23 cellular contexts compared by ENCODE assay signal in the genomic region with DNA sequence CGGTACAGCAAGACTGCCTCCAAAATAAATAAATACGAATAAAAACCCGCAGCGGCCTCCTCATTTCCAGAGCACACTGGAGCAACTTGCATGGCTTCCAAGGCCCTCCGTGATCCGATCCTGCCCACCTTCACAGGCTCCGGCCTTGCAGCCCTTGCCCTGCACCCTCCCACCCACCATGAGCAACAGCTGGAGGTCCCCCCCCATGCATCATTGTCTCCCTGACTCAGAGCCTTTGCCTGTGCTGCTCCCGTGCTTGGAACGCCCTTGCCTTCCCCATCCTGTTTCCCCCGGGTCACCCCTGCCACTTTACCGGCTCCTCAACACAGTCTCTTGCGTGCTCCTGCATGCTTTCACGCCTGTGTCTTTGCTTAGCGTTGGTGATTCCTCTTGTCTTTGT.
A peak's percentile ranks its signal among the peaks of the same experiment; 100 is the strongest.
DNase-seq lines count a peak whose midpoint lies in the region; ATAC-seq, FAIRE-seq and TF ChIP-seq lines count a peak whose summit lies in the region.
"Had no signal": no experiment of that assay in that cellular context is flagged by ENCODE, and none has a peak within 500 bp of the region (broad histone marks: within the 10 kb centered on the region; RNA-seq: fewer than 3 reads in every experiment).

No MANE protein-coding gene starts in this region.

- peak overlapping the region; percentile 85 for H3K27ac Mint-ChIP-seq in astrocyte (ENCODE audit: unreplicated experiment)
- H3K27ac Mint-ChIP-seq: activated T-cell treated with anti-CD3 and anti-CD28 coated beads, Interleukin-2, amount 50 U/mL, for 24 hours; WTC11 had no signal

- peaks cover 10% of the 10 kb centered on the region for H3K27me3 Mint-ChIP-seq in astrocyte (ENCODE audit: low read depth, unreplicated experiment)

- peak; percentile 69 for DNase-seq in GM03348 (ENCODE audit: low spot score)
- peak; percentile 33 for DNase-seq in astrocyte (ENCODE audit: low read depth)
- no peak for DNase-seq in keratinocyte (ENCODE audit: low read depth, low spot score)
- DNase-seq in testis: no peak
- DNase-seq in H7: no peak
- DNase-seq: activated CD4-positive, alpha-beta T cell treated with anti-CD3 and anti-CD28 coated beads, Interleukin-2, amount 50 U/mL, for 48 hours; activated naive CD4-positive, alpha-beta T cell; activated T-cell treated with anti-CD3 and anti-CD28 coated beads, Interleukin-2, amount 50 U/mL, for 24 hours; amniotic stem cell; HCEC 1CT; hypothalamus; NCI-H2029; NCI-H446; stimulated activated CD4-positive, alpha-beta T cell treated with anti-CD3 and anti-CD28 coated beads, Interleukin-12 subunit alpha, Interleukin-12 subunit beta, amount 100 ng/mL, for 4 hours; stimulated activated naive CD8-positive, alpha-beta T cell treated with anti-CD3 and anti-CD28 coated beads, Interleukin-15, amount 100 ng/mL, for 72 hours; upper lobe of right lung had no signal

- no peak for ATAC-seq in GM18517 (IDR thresholded peaks at IDR 0.05; ENCODE audit: unreplicated experiment)
- ATAC-seq: left ventricle myocardium superior, Right ventricle myocardium inferior, upper lobe of right lung had no signal

- no peaks in the 10 kb centered on the region for H3K9me1 ChIP-seq in keratinocyte (ENCODE audit: control insufficient read depth, extremely low read depth, insufficient read depth, low read length)

- no peak overlapping the region for H3K4me3 ChIP-seq in astrocyte (ENCODE audit: insufficient read depth, low read depth, low read length)
- no peak overlapping the region for H3K4me3 ChIP-seq in keratinocyte (ENCODE audit: control insufficient read depth in 2 of 3, extremely low read depth in 1 of 3, insufficient read depth in 2 of 3, low read depth in 1 of 3, low read length in 3 of 3)
- H3K4me3 ChIP-seq in skeletal muscle satellite cell (ENCODE audit: low read length): no peak overlapping the region
- H3K4me3 ChIP-seq in testis: no peak overlapping the region
- H3K4me3 ChIP-seq in H7 (ENCODE audit: insufficient read depth, low read depth, low read length): no peak overlapping the region
- H3K4me3 ChIP-seq: upper lobe of right lung had no signal

- dilution Hi-C loops in keratinocyte (cut with MboI; ENCODE audit: extremely low pct_ligation_motif_present, low sequenced_read_pairs): no loop called here

- no peak overlapping the region for H3K4me3 Mint-ChIP-seq in astrocyte (ENCODE audit: unreplicated experiment)
- H3K4me3 Mint-ChIP-seq: activated T-cell treated with anti-CD3 and anti-CD28 coated beads, Interleukin-2, amount 50 U/mL, for 24 hours; stimulated activated naive CD8-positive, alpha-beta T cell treated with anti-CD3 and anti-CD28 coated beads, Interleukin-15, amount 100 ng/mL, for 72 hours; WTC11 had no signal

- H3K36me3 Mint-ChIP-seq in astrocyte (ENCODE audit: low read depth, unreplicated experiment): peaks cover 4% of the 10 kb centered on the region
- H3K36me3 Mint-ChIP-seq: WTC11 had no signal

- H3K4me1 ChIP-seq in astrocyte (ENCODE audit: insufficient read depth, low read length): peaks cover 30% of the 10 kb centered on the region
- H3K4me1 ChIP-seq in keratinocyte (ENCODE audit: control insufficient read depth, extremely low read depth, insufficient read depth, low read length): peaks cover 21% of the 10 kb centered on the region
- peaks cover 30% of the 10 kb centered on the region for H3K4me1 ChIP-seq in skeletal muscle satellite cell (ENCODE audit: control insufficient read depth, insufficient read depth, low read length)
- H3K4me1 ChIP-seq in testis: peaks cover 31% of the 10 kb centered on the region
- H3K4me1 ChIP-seq: upper lobe of right lung had no signal

- H3K4me2 ChIP-seq in astrocyte (ENCODE audit: low read length) (peak overlapping the region; percentile 48), keratinocyte (ENCODE audit: control insufficient read depth, extremely low read depth, insufficient read depth, low read depth, low read length) (peak overlapping the region; percentile 14), skeletal muscle satellite cell (ENCODE audit: low read length) (peak overlapping the region; percentile 71)

- TF ChIP-seq POLR2A in testis (IDR thresholded peaks at IDR 0.05): no peak

- H2AFZ ChIP-seq in astrocyte (ENCODE audit: low read depth, low read length) (no peak overlapping the region), keratinocyte (ENCODE audit: control insufficient read depth, low read length) (peak overlapping the region; percentile 57)

- H3K27me3 ChIP-seq in astrocyte (ENCODE audit: insufficient read depth, low read length) (no peaks in the 10 kb centered on the region), keratinocyte (ENCODE audit: control insufficient read depth, extremely low read depth, insufficient read depth, low read length) (peaks cover 13% of the 10 kb centered on the region), skeletal muscle satellite cell (ENCODE audit: control insufficient read depth, insufficient read depth, low read length) (peaks cover 6% of the 10 kb centered on the region), testis (no peaks in the 10 kb centered on the region), H7 (ENCODE audit: control insufficient read depth, insufficient read depth, low read length) (no peaks in the 10 kb centered on the region)
- H3K27me3 ChIP-seq: upper lobe of right lung had no signal

- 59% methylated on average over 14 of the region's 14 CpGs for WGBS in testis, 2 donors

- H3K4me1 Mint-ChIP-seq in astrocyte (ENCODE audit: low read depth, unreplicated experiment): peaks cover 14% of the 10 kb centered on the region

- H3K9ac ChIP-seq in astrocyte (ENCODE audit: low read length) (peak overlapping the region; percentile 21), keratinocyte (ENCODE audit: control insufficient read depth, extremely low read depth, insufficient read depth, low read length) (no peak overlapping the region), skeletal muscle satellite cell (ENCODE audit: low read depth, low read length) (no peak overlapping the region)

- H3K79me2 ChIP-seq in astrocyte (ENCODE audit: insufficient read depth, low read length) (no peaks in the 10 kb centered on the region), keratinocyte (ENCODE audit: control insufficient read depth, insufficient read depth, low read length) (no peaks in the 10 kb centered on the region)

- H3K36me3 ChIP-seq in astrocyte (ENCODE audit: insufficient read depth, low read length): no peaks in the 10 kb centered on the region
- H3K36me3 ChIP-seq in keratinocyte (ENCODE audit: control insufficient read depth in 2 of 2, extremely low read depth in 1 of 2, insufficient read depth in 2 of 2, low read length in 2 of 2): no peaks in the 10 kb centered on the region
- no peaks in the 10 kb centered on the region for H3K36me3 ChIP-seq in skeletal muscle satellite cell (ENCODE audit: insufficient read depth, low read length)
- H3K36me3 ChIP-seq in testis (ENCODE audit: low read depth, missing control alignments): no peaks in the 10 kb centered on the region
- H3K36me3 ChIP-seq in H7 (replicated peaks; ENCODE audit: control insufficient read depth, insufficient read depth, low read length): no peaks in the 10 kb centered on the region
- H3K36me3 ChIP-seq: upper lobe of right lung had no signal

- FAIRE-seq in astrocyte (lab: Jason Lieb, UNC) (no peak), keratinocyte (lab: Jason Lieb, UNC) (peak; percentile 32)
- FAIRE-seq: frontal cortex, G401.6 had no signal

- H4K20me1 ChIP-seq in astrocyte (ENCODE audit: insufficient read depth, low read length) (no peaks in the 10 kb centered on the region), keratinocyte (ENCODE audit: control insufficient read depth, extremely low read depth, insufficient read depth, low read length) (no peaks in the 10 kb centered on the region)

- H3K9me3 Mint-ChIP-seq in astrocyte (ENCODE audit: unreplicated experiment): no peaks in the 10 kb centered on the region
- H3K9me3 Mint-ChIP-seq: activated T-cell treated with anti-CD3 and anti-CD28 coated beads, Interleukin-2, amount 50 U/mL, for 24 hours; stimulated activated naive CD8-positive, alpha-beta T cell treated with anti-CD3 and anti-CD28 coated beads, Interleukin-15, amount 100 ng/mL, for 72 hours; WTC11 had no signal

- intact Hi-C loops in testis (cut with DNase I; ENCODE audit: low total_unique reads): no loop called here

- TF ChIP-seq CTCF in astrocyte (IDR thresholded peaks at IDR 0.05; ENCODE audit: insufficient read depth, low read depth, low read length) (no peak), keratinocyte (optimal IDR thresholded peaks at IDR 0.05 in 1 of 3, IDR thresholded peaks at IDR 0.05 in 1 of 3, conservative IDR thresholded peaks at IDR 0.05 in 1 of 3; ENCODE audit: extremely low read depth in 1 of 3, insufficient read depth in 2 of 3, low read length in 3 of 3) (no peak), testis (IDR thresholded peaks at IDR 0.05) (no peak)

- no peaks in the 10 kb centered on the region for H3K9me3 ChIP-seq in astrocyte (ENCODE audit: insufficient read depth, low read depth, low read length)
- H3K9me3 ChIP-seq in keratinocyte (ENCODE audit: control insufficient read depth, low read depth, low read length): no peaks in the 10 kb centered on the region
- H3K9me3 ChIP-seq in skeletal muscle satellite cell (replicated peaks; ENCODE audit: low read length): no peaks in the 10 kb centered on the region
- H3K9me3 ChIP-seq in testis: no peaks in the 10 kb centered on the region
- H3K9me3 ChIP-seq: upper lobe of right lung had no signal

- no peak overlapping the region for H3K27ac ChIP-seq in astrocyte (ENCODE audit: low read depth, low read length)
- H3K27ac ChIP-seq in keratinocyte (ENCODE audit: control insufficient read depth, insufficient read depth, low read length): no peak overlapping the region
- H3K27ac ChIP-seq in testis: no peak overlapping the region
- H3K27ac ChIP-seq: upper lobe of right lung had no signal

Comparison
In these comparisons a context has a peak if more than half of its experiments do, and no peak if none do; other contexts are left out.
1. DNase-seq: peak in GM03348 (single experiment) and astrocyte (single experiment); none in keratinocyte (single experiment), testis (single experiment) and H7 (single experiment).
2. H3K4me2 ChIP-seq: peak in every context shown above with its lines; median percentile 71 in skeletal muscle satellite cell; 48 in astrocyte; 14 in keratinocyte.